Comparison of ENCODE assay signal across 11 cellular contexts in the genomic region with DNA sequence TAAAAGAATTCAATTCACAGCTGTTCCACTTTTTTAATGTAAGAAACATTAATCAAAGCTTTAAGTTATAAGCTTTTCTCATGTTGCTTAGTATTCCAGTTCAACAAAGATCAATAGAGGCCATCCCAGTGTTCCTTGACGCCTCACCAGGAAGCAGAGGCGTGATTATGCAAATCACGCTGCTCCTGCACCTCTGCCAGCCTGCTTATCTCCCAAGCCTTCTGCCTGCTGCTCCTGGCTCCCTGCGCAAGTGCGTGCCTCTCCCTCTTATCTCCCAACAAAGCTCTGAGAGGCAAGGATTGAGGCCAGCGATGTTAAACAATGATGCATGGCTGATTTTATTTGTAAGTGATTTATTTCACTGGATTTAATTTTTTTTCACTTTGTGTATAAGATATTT. TPM values are rescaled to one million over a fixed set of nuclear protein-coding genes. Genes with fewer than 3 reads are reported as not detected.
A peak's percentile ranks its signal among the peaks of the same experiment; 100 is the strongest.
DNase-seq lines count a peak whose midpoint lies in the region; ATAC-seq and FAIRE-seq lines count a peak whose summit lies in the region.
"Had no signal": no experiment of that assay in that cellular context is flagged by ENCODE, and none has a peak within 500 bp of the region (broad histone marks: within the 10 kb centered on the region; RNA-seq: fewer than 3 reads in every experiment).

No MANE protein-coding gene starts in this region.

- no peak for FAIRE-seq in frontal cortex (lab: Jason Lieb, UNC)

- DNase-seq in DMS153 treated with DMSO at 0.1 percent for 48 hours (lab: John Stamatoyannopoulos, UW; ENCODE audit: unreplicated experiment) (peak; percentile 55), NCI-H2107 treated with DMSO at 0.1 percent for 48 hours (lab: John Stamatoyannopoulos, UW; ENCODE audit: unreplicated experiment) (peak; percentile 78), anterior cingulate cortex (lab: John Stamatoyannopoulos, UW) (peak in 36 of 58 donors; percentile 9 to 55 (median 28)), islet precursor cell (peak; percentile 66), AG20443 (ENCODE audit: low spot score) (no peak), frontal cortex (ENCODE audit: low spot score in 2 of 2) (no peak)
- DNase-seq in stimulated activated CD4-positive, alpha-beta T cell treated with anti-CD3 and anti-CD28 coated beads, Interleukin-4, amount 100 ng/mL, for 1 hour = no peak

- no peak for ATAC-seq in HG03565 (IDR thresholded peaks at IDR 0.05; ENCODE audit: unreplicated experiment)

RNA-seq across cellular contexts. Expression of a gene that starts 42.8 kb away (rescaled TPM):
- total RNA-seq in frontal cortex = 8.6 TPM
- total RNA-seq: chondrocyte, Daoy, mesenteric fat pad had no signal

Comparison
In these comparisons a context has a peak if more than half of its experiments do, and no peak if none do; other contexts are left out.
1. DNase-seq: peak in DMS153 treated with DMSO at 0.1 percent for 48 hours (single experiment), NCI-H2107 treated with DMSO at 0.1 percent for 48 hours (single experiment), anterior cingulate cortex (36 of 58) and islet precursor cell (single experiment); none in AG20443 (single experiment), frontal cortex (0 of 2) and stimulated activated CD4-positive, alpha-beta T cell treated with anti-CD3 and anti-CD28 coated beads, Interleukin-4, amount 100 ng/mL, for 1 hour (single experiment).